14 cellular contexts compared by ENCODE assay signal in the genomic region with DNA sequence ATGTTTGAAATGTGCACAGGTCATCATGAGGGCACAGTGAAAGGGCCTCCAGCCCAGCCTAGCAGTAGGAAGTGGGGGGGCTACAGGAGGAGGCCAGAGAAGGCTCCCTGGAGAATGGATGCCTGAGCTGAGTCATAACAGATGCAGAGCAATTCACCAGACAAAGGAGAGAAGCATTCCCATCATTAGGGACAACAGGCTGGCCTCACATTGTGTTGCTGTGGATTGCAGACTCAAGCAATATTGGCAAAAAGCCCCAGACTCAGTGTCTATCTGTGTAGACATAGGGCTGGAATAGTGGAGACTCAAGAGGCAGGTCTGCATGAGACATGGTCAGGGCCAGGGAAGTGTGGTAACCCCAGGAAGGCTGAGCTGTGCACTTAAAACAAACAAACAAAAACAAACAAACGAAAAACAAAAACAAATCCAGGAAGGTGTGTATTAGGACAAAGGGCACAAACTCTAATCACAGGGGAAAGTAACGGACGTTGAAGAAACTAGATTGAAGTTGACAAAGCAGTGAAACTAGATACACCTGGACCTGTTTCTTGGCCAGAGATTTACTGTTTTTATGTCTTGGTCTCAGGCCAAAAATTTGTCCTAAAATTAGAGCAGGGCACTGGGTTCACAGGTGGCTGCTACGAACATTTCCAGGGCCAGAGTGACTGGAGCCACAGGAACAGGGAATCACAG.
A peak's percentile ranks its signal among the peaks of the same experiment; 100 is the strongest.
DNase-seq lines count a peak whose midpoint lies in the region; ATAC-seq and TF ChIP-seq lines count a peak whose summit lies in the region.
"Had no signal": no experiment of that assay in that cellular context is flagged by ENCODE, and none has a peak within 500 bp of the region (broad histone marks: within the 10 kb centered on the region; RNA-seq: fewer than 3 reads in every experiment).

No MANE protein-coding gene starts in this region.

- DNase-seq in AG10803 (ENCODE audit: low read depth) (peak; percentile 62), astrocyte of the spinal cord (ENCODE audit: low read depth, low spot score) (peak; percentile 69), left kidney (ENCODE audit: low read depth, low spot score) (peak; percentile 42), NCI-H524 (lab: John Stamatoyannopoulos, UW) (no peak), AG08396 (ENCODE audit: low spot score) (no peak), AML-193 (lab: John Stamatoyannopoulos, UW) (no peak)
- DNase-seq: activated CD8-positive, alpha-beta T cell treated with anti-CD3 and anti-CD28 coated beads, Interleukin-2, amount 10 ng/mL, durations not matched to agents 7 days and 5 days; activated naive CD4-positive, alpha-beta T cell treated with anti-CD3 and anti-CD28 coated beads, Interleukin-2, amount 10 ng/mL, durations not matched to agents 7 days and 5 days; lower lobe of right lung; NCI-H748 treated with DMSO at 0.1 percent for 48 hours; pancreas; stimulated activated CD4-positive, alpha-beta T cell treated with anti-CD3 and anti-CD28 coated beads, Interleukin-4, amount 100 ng/mL, for 24 hours had no signal

- peak overlapping the region; percentile 72 for H3K9ac ChIP-seq in HUES64 (ENCODE audit: low read depth, low read length)

- H3K9me3 ChIP-seq in HUES64 (ENCODE audit: insufficient read depth, low read depth, low read length) = no peaks in the 10 kb centered on the region
- H3K9me3 ChIP-seq: lower lobe of right lung, pancreas had no signal

- ATAC-seq in GM18858 (IDR thresholded peaks at IDR 0.05; ENCODE audit: unreplicated experiment) = no peak
- ATAC-seq: activated CD8-positive, alpha-beta T cell treated with anti-CD3 and anti-CD28 coated beads, Interleukin-2, amount 10 ng/mL, durations not matched to agents 7 days and 5 days; lower lobe of right lung had no signal

- no peaks in the 10 kb centered on the region for H3K36me3 ChIP-seq in HUES64 (ENCODE audit: insufficient read depth, low read length)
- H3K36me3 ChIP-seq: lower lobe of right lung, pancreas had no signal

- peak overlapping the region; percentile 78 for H3K27ac ChIP-seq in HUES64 (ENCODE audit: low read depth, low read length)
- H3K27ac ChIP-seq: lower lobe of right lung, pancreas had no signal

- TF ChIP-seq CTCF in AG10803 (conservative IDR thresholded peaks at IDR 0.05; ENCODE audit: low read length) (no peak), astrocyte of the spinal cord (IDR thresholded peaks at IDR 0.05; ENCODE audit: low read depth, low read length) (no peak)

- in situ Hi-C loops in astrocyte of the spinal cord (cut with HindIII; ENCODE audit: low sequenced_read_pairs) = no loop called here

- H3K4me1 ChIP-seq in HUES64 (ENCODE audit: insufficient read depth, low read length) = peaks cover 70% of the 10 kb centered on the region
- H3K4me1 ChIP-seq: lower lobe of right lung, pancreas had no signal

- H3K4me3 ChIP-seq in AG10803 (ENCODE audit: low read length) (no peak overlapping the region), HUES64 (ENCODE audit: low read length) (no peak overlapping the region), astrocyte of the spinal cord (ENCODE audit: low read depth, low read length) (no peak overlapping the region)
- H3K4me3 ChIP-seq: lower lobe of right lung, pancreas had no signal

- 64% methylated on average over 3 of the region's 4 CpGs for WGBS in HUES64

- H3K27me3 ChIP-seq in HUES64 (ENCODE audit: insufficient read depth, low read length) = no peaks in the 10 kb centered on the region
- H3K27me3 ChIP-seq: pancreas had no signal

Comparison
In these comparisons a context has a peak if more than half of its experiments do, and no peak if none do; other contexts are left out.
1. DNase-seq: peak in AG10803 (single experiment), astrocyte of the spinal cord (single experiment) and left kidney (single experiment); none in NCI-H524 (0 of 2), AG08396 (single experiment) and AML-193 (0 of 2).